Comparison of ENCODE assay signal across 9 cellular contexts in the genomic region with DNA sequence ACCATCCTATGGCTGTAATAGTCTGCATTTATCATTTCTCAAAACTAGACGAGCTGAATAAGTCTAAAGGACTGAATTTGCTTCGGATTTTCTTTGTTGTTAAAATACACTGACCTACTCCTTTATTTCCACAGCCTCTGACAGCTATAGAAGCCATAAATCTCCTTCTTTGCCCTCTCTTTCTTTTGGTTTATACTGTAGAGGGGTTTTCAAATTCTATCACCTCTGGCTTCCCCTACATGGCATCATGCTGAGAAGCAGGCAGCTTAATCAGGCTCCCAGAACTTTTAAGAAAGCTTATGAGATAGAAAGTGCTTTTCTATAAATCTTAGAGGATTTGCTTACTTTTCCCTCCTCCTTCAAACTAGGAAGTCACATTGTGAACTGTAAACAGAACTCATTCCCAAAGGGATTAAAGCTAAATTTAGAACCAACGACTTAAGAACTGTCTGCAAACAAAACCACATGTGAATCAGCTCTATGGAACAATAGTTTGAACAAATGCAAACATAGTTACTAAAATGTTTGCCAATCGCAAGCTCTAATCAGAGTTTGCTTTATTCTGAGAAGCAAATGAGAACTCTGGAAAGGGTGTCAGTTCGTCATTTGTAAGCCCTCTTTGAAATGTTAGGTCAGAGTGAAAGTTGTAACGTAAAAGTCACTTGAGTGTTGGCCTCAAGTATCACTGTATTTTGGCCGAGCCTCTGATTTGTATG.
DNase-seq lines count a peak whose midpoint lies in the region; ATAC-seq and TF ChIP-seq lines count a peak whose summit lies in the region.
"Had no signal": no experiment of that assay in that cellular context is flagged by ENCODE, and none has a peak within 500 bp of the region (broad histone marks: within the 10 kb centered on the region; RNA-seq: fewer than 3 reads in every experiment).

No MANE protein-coding gene starts in this region.

- no TSS peak for BruUV-seq in PC-3 (replicated peaks; lab: Mats Ljungman, UMichigan)

- TF ChIP-seq CTCF in PC-3 (conservative IDR thresholded peaks at IDR 0.05; ENCODE audit: low read depth, low read length) (no peak), fibroblast of pulmonary artery (IDR thresholded peaks at IDR 0.05; ENCODE audit: low read length, missing control alignments) (no peak), sigmoid colon (IDR thresholded peaks at IDR 0.05) (no peak)

- H3K27me3 ChIP-seq in PC-3 (ENCODE audit: low read length), result no peaks in the 10 kb centered on the region
- no peaks in the 10 kb centered on the region for H3K27me3 ChIP-seq in sigmoid colon

- peak overlapping the region; percentile 78 for H3K9ac ChIP-seq in PC-3 (ENCODE audit: low read length)

- H3K27ac ChIP-seq in PC-3 (ENCODE audit: low read length) (peak overlapping the region; percentile 95), sigmoid colon (peak overlapping the region; percentile 73 to 90 (median 76))

- H3K9me3 Mint-ChIP-seq in activated naive CD4-positive, alpha-beta T cell treated with anti-CD3 and anti-CD28 coated beads, Interleukin-2, amount 50 U/mL, for 72 hours, result peaks cover under 1 to 17% of the 10 kb centered on the region in 2 donors

- ATAC-seq in PC-3 (peak; percentile 82), GM18502 (IDR thresholded peaks at IDR 0.05; ENCODE audit: poor library complexity, unreplicated experiment) (no peak), HG03196 (IDR thresholded peaks at IDR 0.05; ENCODE audit: unreplicated experiment) (no peak), GM21423 (IDR thresholded peaks at IDR 0.05; ENCODE audit: unreplicated experiment) (no peak)
- ATAC-seq in activated naive CD4-positive, alpha-beta T cell treated with anti-CD3 and anti-CD28 coated beads, Interleukin-2, amount 50 U/mL, for 72 hours, result no peak

- no peak for TF ChIP-seq POLR2A in sigmoid colon (IDR thresholded peaks at IDR 0.05)

- peak; percentile 67 for DNase-seq in G401 (ENCODE audit: low spot score)
- DNase-seq in PC-3, result peak; percentile 77
- DNase-seq in fibroblast of pulmonary artery (ENCODE audit: low read depth), result peak; percentile 87
- DNase-seq in sigmoid colon, result no peak
- no peak for DNase-seq in activated naive CD4-positive, alpha-beta T cell treated with anti-CD3 and anti-CD28 coated beads, Interleukin-2, amount 50 U/mL, for 72 hours (ENCODE audit: low spot score in 2 of 2)
- DNase-seq: RPMI8226 had no signal

- in situ Hi-C loops in G401 (cut with HindIII; ENCODE audit: low sequenced_read_pairs), result no loop called here

- TF ChIP-seq EP300 in sigmoid colon (IDR thresholded peaks at IDR 0.05), result peak in 2 of 4 donors; percentile 67

- H3K9me3 ChIP-seq in PC-3 (ENCODE audit: low read length), result no peaks in the 10 kb centered on the region
- H3K9me3 ChIP-seq in sigmoid colon, result no peaks in the 10 kb centered on the region

- peak overlapping the region; percentile 75 for H3K4me2 ChIP-seq in PC-3 (ENCODE audit: low read length)

- POLR2A ChIA-PET in PC-3 (lab: Charles Lee; ENCODE audit: unreplicated experiment), result interaction anchor here (0.7 kb wide), 1 partner anchor 312 kb away, joined by 3 read pairs; no protein-coding TSS in a partner anchor

- intact Hi-C loops in PC-3 (cut with micrococcal nuclease), result loop anchor here (2.0 to 5.0 kb wide), 2 partner anchors 251 to 305 kb away; no protein-coding TSS in a partner anchor
- intact Hi-C loops in sigmoid colon (cut with DNase I), result loop anchor here (5.0 kb wide), 1 partner anchor 45 kb away; no protein-coding TSS in a partner anchor

- H3K4me1 ChIP-seq in PC-3 (ENCODE audit: insufficient read depth, low read length), result peaks cover 32% of the 10 kb centered on the region
- peaks cover 0 to 44% (median 33%) of the 10 kb centered on the region in 4 donors for H3K4me1 ChIP-seq in sigmoid colon

- H3K9me2 ChIP-seq in PC-3 (replicated peaks; ENCODE audit: low read length), result no peaks in the 10 kb centered on the region

- no peaks in the 10 kb centered on the region for H3F3A ChIP-seq in PC-3 (ENCODE audit: low read length, unreplicated experiment)

- CTCF ChIA-PET in PC-3 (lab: Charles Lee), result no interaction called here

- peak overlapping the region; percentile 38; the same call in 1 of the 2 replicates for H3K4me3 ChIP-seq in PC-3 (ENCODE audit: low read length)
- no peak overlapping the region for H3K4me3 ChIP-seq in fibroblast of pulmonary artery (replicated peaks; ENCODE audit: low read depth, low read length)
- peak overlapping the region in 2 of 4 donors; percentile 1 to 5 for H3K4me3 ChIP-seq in sigmoid colon

- H2AFZ ChIP-seq in PC-3 (ENCODE audit: low read length), result peak overlapping the region; percentile 54

- H3K79me2 ChIP-seq in PC-3 (ENCODE audit: low read length), result no peaks in the 10 kb centered on the region

- H3K36me3 Mint-ChIP-seq in activated naive CD4-positive, alpha-beta T cell treated with anti-CD3 and anti-CD28 coated beads, Interleukin-2, amount 50 U/mL, for 72 hours, result peaks cover 0 to 5% of the 10 kb centered on the region in 2 donors

- H3K27ac Mint-ChIP-seq in activated naive CD4-positive, alpha-beta T cell treated with anti-CD3 and anti-CD28 coated beads, Interleukin-2, amount 50 U/mL, for 72 hours, result no peak overlapping the region

- no peaks in the 10 kb centered on the region for H4K20me1 ChIP-seq in PC-3 (ENCODE audit: low read length)

- WGBS in sigmoid colon, 2 donors, result 7 to 47% methylated on average over 7 of the region's 7 CpGs

- H3K36me3 ChIP-seq in PC-3 (ENCODE audit: low read depth, low read length), result no peaks in the 10 kb centered on the region
- H3K36me3 ChIP-seq in sigmoid colon, result no peaks in the 10 kb centered on the region

Comparison
In these comparisons a context has a peak if more than half of its experiments do, and no peak if none do; other contexts are left out.
1. DNase-seq: peak in G401 (single experiment), PC-3 (single experiment) and fibroblast of pulmonary artery (single experiment); none in sigmoid colon (single experiment) and activated naive CD4-positive, alpha-beta T cell treated with anti-CD3 and anti-CD28 coated beads, Interleukin-2, amount 50 U/mL, for 72 hours (0 of 2).